8 cellular contexts compared by ENCODE assay signal in the genomic region with DNA sequence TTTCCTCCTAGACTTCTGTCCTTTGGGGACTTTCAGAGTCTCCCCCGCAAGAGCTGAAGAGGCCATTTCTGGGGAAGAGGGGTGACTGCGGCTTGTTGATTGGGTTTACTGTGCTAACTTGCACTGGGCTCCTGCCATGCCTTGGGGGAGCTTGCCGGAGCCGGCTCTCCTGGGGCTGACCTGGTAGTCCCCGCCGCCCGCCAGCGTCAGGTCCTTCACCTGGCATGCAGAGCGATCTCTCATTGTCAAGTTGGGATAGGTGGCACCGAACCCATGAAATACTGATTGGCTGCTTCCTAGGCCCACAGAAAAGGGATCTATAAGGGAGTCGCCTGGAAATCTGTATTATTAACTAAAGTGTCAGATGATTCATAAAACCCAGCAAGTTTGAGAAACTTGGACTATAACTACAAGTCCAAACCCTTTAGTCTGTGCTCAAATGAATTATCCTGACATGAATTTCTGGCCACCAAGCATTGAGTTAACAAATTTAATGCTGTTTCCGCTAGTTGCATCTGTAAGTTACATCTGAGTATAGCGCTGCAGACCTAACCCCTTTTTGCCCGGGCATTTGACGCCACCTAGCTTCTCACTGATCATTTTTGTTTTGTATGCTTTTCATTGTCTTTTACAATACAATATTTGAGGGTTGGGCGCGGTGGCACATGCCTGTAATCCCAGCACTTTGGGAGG. TPM values are rescaled to one million over a fixed set of nuclear protein-coding genes. Genes with fewer than 3 reads are reported as not detected.
A peak's percentile ranks its signal among the peaks of the same experiment; 100 is the strongest.
DNase-seq lines count a peak whose midpoint lies in the region; ATAC-seq and TF ChIP-seq lines count a peak whose summit lies in the region.

No MANE protein-coding gene starts in this region.

- TF ChIP-seq POLR2A in right lobe of liver (IDR thresholded peaks at IDR 0.05) = no peak

- H3K4me3 ChIP-seq in choroid plexus epithelial cell (ENCODE audit: low read depth, low read length) (peak overlapping the region; percentile 97), right lobe of liver (peak overlapping the region; percentile 94 to 99 (median 96))

- DNase-seq in NCI-H1105 treated with DMSO at 0.1 percent for 48 hours (lab: John Stamatoyannopoulos, UW) (peak; percentile 58), NCI-H1105 (lab: John Stamatoyannopoulos, UW) (no peak), NCI-H1694 (lab: John Stamatoyannopoulos, UW) (peak; percentile 68), UCSD-AML1 (lab: John Stamatoyannopoulos, UW; ENCODE audit: unreplicated experiment) (peak; percentile 50), choroid plexus epithelial cell (ENCODE audit: low read depth) (peak; percentile 71), right lobe of liver (peak; percentile 46 to 71 (median 65))
- DNase-seq in stimulated activated CD8-positive, alpha-beta memory T cell treated with anti-CD3 and anti-CD28 coated beads, Interleukin-7, amount 100 ng/mL, for 4 hours (ENCODE audit: low read depth in 2 of 2) = peak; percentile 26 to 45

- ATAC-seq in HG02885 (IDR thresholded peaks at IDR 0.05; ENCODE audit: poor library complexity, unreplicated experiment) (peak; percentile 39), right lobe of liver (peak; percentile 11 to 42 (median 34))

- TF ChIP-seq CTCF in choroid plexus epithelial cell (conservative IDR thresholded peaks at IDR 0.05; ENCODE audit: low read depth, low read length) (peak; percentile 58), right lobe of liver (IDR thresholded peaks at IDR 0.05) (peak in 3 of 4 donors; percentile 9 to 20 (median 19))

- WGBS in right lobe of liver (ENCODE audit: insufficient coverage, low coverage, low lambda C conversion rate, missing lambda C conversion rate) = 12% methylated on average over 12 of the region's 17 CpGs

- intact Hi-C loops in right lobe of liver (cut with DNase I) = no loop called here

- no peaks in the 10 kb centered on the region for H3K27me3 ChIP-seq in right lobe of liver

- peak overlapping the region; percentile 94 to 99 (median 97) for H3K27ac ChIP-seq in right lobe of liver

- no peaks in the 10 kb centered on the region for H3K9me3 ChIP-seq in right lobe of liver

- no peaks in the 10 kb centered on the region for H3K36me3 ChIP-seq in right lobe of liver

- peaks cover 0 to 33% (median 13%) of the 10 kb centered on the region in 4 donors for H3K4me1 ChIP-seq in right lobe of liver

RNA-seq across cellular contexts. Expression of a gene that starts 0.6 kb away (rescaled TPM):
- 100 to 1,000 TPM in 2 of 6 experiments, 10 to 100 TPM in 4; 37.7 to 192 (median 44.4) TPM for total RNA-seq in right lobe of liver

RNA-seq across cellular contexts. Expression of a gene that starts 7.1 kb away (rescaled TPM):
- total RNA-seq in right lobe of liver = 10 to 100 TPM; 12.0 to 17.2 (median 14.2) TPM

RNA-seq across cellular contexts. Expression of a gene that starts 15.1 kb away (rescaled TPM):
- total RNA-seq in right lobe of liver = 10 to 100 TPM; 11.1 to 19.4 (median 13.3) TPM
